35 cellular contexts compared by ENCODE assay signal in the genomic region with DNA sequence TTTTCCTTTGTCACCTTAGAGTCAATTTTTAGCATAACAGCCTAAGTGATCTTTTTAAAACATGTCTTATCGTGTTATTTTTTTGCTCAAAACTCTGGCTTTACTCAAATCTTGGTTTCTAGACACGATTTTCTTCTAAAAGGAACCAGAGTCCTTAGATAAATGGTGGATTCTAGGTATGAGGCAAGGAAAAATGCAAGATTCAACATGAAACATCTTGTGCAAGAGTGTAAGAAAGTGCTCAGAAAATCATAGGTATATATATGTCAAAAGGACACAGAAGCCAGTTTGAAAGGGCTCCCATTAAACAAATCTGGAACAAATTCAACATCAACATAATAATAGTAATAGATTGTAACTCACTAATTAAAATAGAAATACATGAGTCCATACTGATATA. TPM values are rescaled to one million over a fixed set of nuclear protein-coding genes. Genes with fewer than 3 reads are reported as not detected.
"Had no signal": no experiment of that assay in that cellular context is flagged by ENCODE, and none has a peak within 500 bp of the region (broad histone marks: within the 10 kb centered on the region; RNA-seq: fewer than 3 reads in every experiment).

No MANE protein-coding gene starts in this region.

- H3K4me1 ChIP-seq: adrenal gland, body of pancreas had no signal

- H3K4me3 ChIP-seq: adrenal gland, body of pancreas had no signal

- FAIRE-seq: TTC549 had no signal

- H3K36me3 ChIP-seq: adrenal gland, brain microvascular endothelial cell had no signal

- H3K9me3 ChIP-seq: adrenal gland, body of pancreas had no signal

- DNase-seq: activated B cell treated with CpG ODN at 0.5 μM for 24 hours; activated CD4-positive, alpha-beta memory T cell treated with anti-CD3 and anti-CD28 coated beads for 36 hours; activated CD4-positive, alpha-beta T cell treated with anti-CD3 and anti-CD28 coated beads for 4 hours; activated CD4-positive, alpha-beta T cell treated with anti-CD3 and anti-CD28 coated beads, Interleukin-2, amount 10 ng/mL, durations not matched to agents 24 days and 14 days; activated CD4-positive, alpha-beta T cell treated with anti-CD3 and anti-CD28 coated beads, Interleukin-2, amount 50 U/mL, for 1 hour; activated CD4-positive, alpha-beta T cell treated with anti-CD3 and anti-CD28 coated beads, Interleukin-2, amount 50 U/mL, for 4 hours; activated CD4-positive, CD25-positive, alpha-beta regulatory T cell treated with anti-CD3 and anti-CD28 coated beads, Interleukin-2, amount 50 U/mL, for 72 hours; activated CD8-positive, alpha-beta memory T cell treated with anti-CD3 and anti-CD28 coated beads, Interleukin-2, amount 50 U/mL, for 4 hours; activated CD8-positive, alpha-beta T cell treated with anti-CD3 and anti-CD28 coated beads for 36 hours; activated effector memory CD4-positive, alpha-beta T cell treated with anti-CD3 and anti-CD28 coated beads, Interleukin-2, amount 50 U/mL, for 16 hours; activated gamma-delta T cell treated with Interleukin-2 at 50 U/mL for 16 hours; activated naive CD4-positive, alpha-beta T cell; activated naive CD4-positive, alpha-beta T cell treated with anti-CD3 and anti-CD28 coated beads for 36 hours; activated naive CD4-positive, alpha-beta T cell treated with anti-CD3 and anti-CD28 coated beads, Interleukin-2, amount 50 U/mL, for 16 hours; activated naive CD8-positive, alpha-beta T cell treated with anti-CD3 and anti-CD28 coated beads for 36 hours; activated T-cell treated with anti-CD3 and anti-CD28 coated beads for 4 hours; activated T-cell treated with anti-CD3 and anti-CD28 coated beads, Interleukin-2, amount 50 U/mL, for 1 hour; activated T-cell treated with anti-CD3 and anti-CD28 coated beads, Interleukin-2, amount 50 U/mL, for 4 hours; activated T-cell treated with anti-CD3 and anti-CD28 coated beads, Interleukin-2, amount 50 U/mL, for 72 hours; adrenal gland; amniotic stem cell; aorta; body of pancreas; brain microvascular endothelial cell; central memory CD4-positive, alpha-beta T cell; T-helper 1 cell; T-helper 2 cell; T-helper 9 cell had no signal

- H3K27ac ChIP-seq: adrenal gland, body of pancreas, brain microvascular endothelial cell, VCaP had no signal

- ATAC-seq: activated CD8-positive, alpha-beta T cell treated with anti-CD3 and anti-CD28 coated beads for 36 hours; activated naive CD4-positive, alpha-beta T cell treated with anti-CD3 and anti-CD28 coated beads, Interleukin-2, amount 50 U/mL, for 72 hours; activated T-cell treated with anti-CD3 and anti-CD28 coated beads, Interleukin-2, amount 50 U/mL, for 4 hours; activated T-cell treated with anti-CD3 and anti-CD28 coated beads, Interleukin-2, amount 50 U/mL, for 72 hours; activated T-helper 17 cell treated with anti-CD3 and anti-CD28 coated beads, Interleukin-2, amount 50 U/mL, for 72 hours; body of pancreas had no signal

- H3K27me3 ChIP-seq: adrenal gland, body of pancreas, brain microvascular endothelial cell had no signal

RNA-seq across cellular contexts. Expression of a gene that starts 8.1 kb away (rescaled TPM):
- total RNA-seq: activated B cell treated with CpG ODN at 0.5 μM for 24 hours; activated CD4-positive, alpha-beta memory T cell treated with anti-CD3 and anti-CD28 coated beads for 36 hours; activated CD4-positive, alpha-beta T cell treated with anti-CD3 and anti-CD28 coated beads, Interleukin-2, amount 10 ng/mL, durations not matched to agents 24 days and 14 days; activated CD8-positive, alpha-beta memory T cell treated with anti-CD3 and anti-CD28 coated beads for 36 hours; activated CD8-positive, alpha-beta T cell treated with anti-CD3 and anti-CD28 coated beads for 36 hours; activated naive CD4-positive, alpha-beta T cell treated with anti-CD3 and anti-CD28 coated beads for 36 hours; activated naive CD4-positive, alpha-beta T cell treated with anti-CD3 and anti-CD28 coated beads, Interleukin-2, amount 50 U/mL, for 72 hours; activated naive CD8-positive, alpha-beta T cell treated with anti-CD3 and anti-CD28 coated beads for 36 hours; activated T-cell treated with anti-CD3 and anti-CD28 coated beads, Interleukin-2, amount 50 U/mL, for 4 hours; activated T-cell treated with anti-CD3 and anti-CD28 coated beads, Interleukin-2, amount 50 U/mL, for 72 hours; activated T-helper 1 cell treated with anti-CD3 and anti-CD28 coated beads, Interleukin-12 subunit alpha, Interleukin-12 subunit beta, Interleukin-2, Interleukin-4 antibody, amounts not matched to agents 30 ng/mL and 10 ng/mL and 1 ng/mL, durations not matched to agents 14 hours and 24 hours and 36 hours; activated T-helper 17 cell treated with anti-CD3 and anti-CD28 coated beads, Interleukin-2, amount 50 U/mL, for 72 hours; body of pancreas; cerebellum had no signal
- polyA plus RNA-seq: aorta had no signal
